ENCODE assay signal across 8 cellular contexts in the genomic region with DNA sequence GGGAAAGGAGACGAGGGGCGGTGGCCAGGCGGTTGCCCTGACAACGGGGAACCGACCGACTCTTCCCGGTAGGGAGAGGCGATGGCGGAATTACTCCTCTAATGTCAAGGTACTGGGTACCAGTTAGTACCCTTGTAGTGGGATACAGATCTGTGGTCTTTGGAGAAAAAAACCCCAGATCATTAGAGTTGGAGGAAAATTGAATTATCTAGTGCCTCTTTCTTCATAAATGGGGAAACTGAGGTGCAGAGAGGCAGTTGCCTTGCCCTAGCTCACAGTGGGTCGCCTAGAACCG. TPM values are rescaled to one million over a fixed set of nuclear protein-coding genes. Genes with fewer than 3 reads are reported as not detected.
DNase-seq lines count a peak whose midpoint lies in the region; ATAC-seq and TF ChIP-seq lines count a peak whose summit lies in the region.

No MANE protein-coding gene starts in this region.

- peak; percentile 7 for TF ChIP-seq POLR2A in GM10847 (IDR thresholded peaks at IDR 0.05; ENCODE audit: extremely low read depth, insufficient read length)
- TF ChIP-seq POLR2A in prostate gland (IDR thresholded peaks at IDR 0.05), result no peak

- intact Hi-C loops in prostate gland (cut with DNase I), result no loop called here

- ATAC-seq in foreskin keratinocyte (no peak), HG03280 (IDR thresholded peaks at IDR 0.05; ENCODE audit: unreplicated experiment) (no peak)

- H3K4me1 ChIP-seq in foreskin keratinocyte (no peaks in the 10 kb centered on the region), prostate gland (replicated peaks) (no peaks in the 10 kb centered on the region)

- WGBS in prostate gland, result under 1% methylated on average over 11 of the region's 11 CpGs

- H3K27ac ChIP-seq in WERI-Rb-1 (peak overlapping the region; percentile 99), foreskin keratinocyte (peak overlapping the region; percentile 98), prostate gland (peak overlapping the region; percentile 93 to 96)

- H3K4me3 ChIP-seq in WERI-Rb-1 (ENCODE audit: low read depth, low read length), result peak overlapping the region; percentile 85
- H3K4me3 ChIP-seq in prostate gland, result peak overlapping the region; percentile 93 to 94

- DNase-seq in WERI-Rb-1 (no peak), foreskin keratinocyte (no peak), prostate gland (ENCODE audit: low spot score) (no peak), NCI-H2081 treated with DMSO at 0.1 percent for 48 hours (lab: John Stamatoyannopoulos, UW) (no peak), NCI-H1436 treated with DMSO at 0.1 percent for 48 hours (lab: John Stamatoyannopoulos, UW) (no peak), NCI-H748 treated with DMSO at 0.1 percent for 48 hours (lab: John Stamatoyannopoulos, UW) (no peak)

- H3K27me3 ChIP-seq in WERI-Rb-1 (ENCODE audit: insufficient read depth, low read depth, severe bottlenecking) (no peaks in the 10 kb centered on the region), foreskin keratinocyte (no peaks in the 10 kb centered on the region), prostate gland (replicated peaks; ENCODE audit: insufficient read depth) (no peaks in the 10 kb centered on the region)

- H3K9me3 ChIP-seq in WERI-Rb-1 (ENCODE audit: severe bottlenecking) (no peaks in the 10 kb centered on the region), prostate gland (no peaks in the 10 kb centered on the region)

- peaks cover 3% of the 10 kb centered on the region; the same call in 1 of the 2 replicates for H3K36me3 ChIP-seq in WERI-Rb-1
- H3K36me3 ChIP-seq in prostate gland, result no peaks in the 10 kb centered on the region

- TF ChIP-seq CTCF in WERI-Rb-1 (IDR thresholded peaks at IDR 0.05; ENCODE audit: low read depth, low read length), result no peak
- no peak for TF ChIP-seq CTCF in foreskin keratinocyte (conservative IDR thresholded peaks at IDR 0.05)
- TF ChIP-seq CTCF in prostate gland (IDR thresholded peaks at IDR 0.05), result no peak

RNA-seq across cellular contexts. Expression of a gene that starts 0.5 kb away (rescaled TPM):
- total RNA-seq in foreskin keratinocyte (94.3 and 95.7 TPM in 2 replicates), prostate gland (10 to 100 TPM; 83.1 to 99.5 TPM)
- polyA plus RNA-seq in foreskin keratinocyte, result 105 and 106 TPM in 2 replicates

RNA-seq across cellular contexts. Expression of a gene that starts 27.7 kb away (rescaled TPM):
- total RNA-seq in foreskin keratinocyte (not detected in 2 replicates), prostate gland (not detected)
- not detected in 2 replicates for polyA plus RNA-seq in foreskin keratinocyte

RNA-seq across cellular contexts. Expression of a gene that starts 58.6 kb away (rescaled TPM):
- total RNA-seq in foreskin keratinocyte (125 and 133 TPM in 2 replicates), prostate gland (10 to 100 TPM; 45.3 to 89.4 TPM)
- polyA plus RNA-seq in foreskin keratinocyte, result 74.3 and 80.3 TPM in 2 replicates
